Comparison of ENCODE assay signal across 8 cellular contexts in genomic region chr12:9707864-9708808, GRCh38. TPM values are rescaled to one million over a fixed set of nuclear protein-coding genes. Genes with fewer than 3 reads are reported as not detected.
DNase-seq lines count a peak whose midpoint lies in the region; ATAC-seq and TF ChIP-seq lines count a peak whose summit lies in the region.

No MANE protein-coding gene starts in this region.

- H3K9me3 ChIP-seq in WERI-Rb-1 (ENCODE audit: severe bottlenecking) = no peaks in the 10 kb centered on the region
- no peaks in the 10 kb centered on the region for H3K9me3 ChIP-seq in left lung

- no peak overlapping the region for H3K4me3 ChIP-seq in WERI-Rb-1 (ENCODE audit: low read depth, low read length)
- no peak overlapping the region for H3K4me3 ChIP-seq in left lung

- ATAC-seq in left lung (peak; percentile 93), HG02870 (IDR thresholded peaks at IDR 0.05; ENCODE audit: unreplicated experiment) (no peak)

- H3K36me3 ChIP-seq in WERI-Rb-1 (no peaks in the 10 kb centered on the region), left lung (no peaks in the 10 kb centered on the region)

- H3K27ac ChIP-seq in WERI-Rb-1 (no peak overlapping the region), left lung (no peak overlapping the region)

- TF ChIP-seq CTCF in WERI-Rb-1 (IDR thresholded peaks at IDR 0.05; ENCODE audit: low read depth, low read length) = peak; percentile 73
- TF ChIP-seq CTCF in left lung (IDR thresholded peaks at IDR 0.05) = peak; percentile 79 to 86

- no peaks in the 10 kb centered on the region for H3K27me3 ChIP-seq in WERI-Rb-1 (ENCODE audit: insufficient read depth, low read depth, severe bottlenecking)
- no peaks in the 10 kb centered on the region for H3K27me3 ChIP-seq in left lung

- H3K4me1 ChIP-seq in left lung = peaks cover 5 to 20% of the 10 kb centered on the region in 2 donors

- intact Hi-C loops in left lung (cut with DNase I) = loop anchor here in 1 of 2 donors (2.0 kb wide), 1 partner anchor 73 kb away; no protein-coding TSS in a partner anchor

- peak in 2 of 3 experiments; percentile 44 to 55 for DNase-seq in NCI-H1417 (lab: John Stamatoyannopoulos, UW)
- no peak for DNase-seq in NCI-H1417 treated with DMSO at 0.1 percent for 48 hours (lab: John Stamatoyannopoulos, UW)
- peak; percentile 89 for DNase-seq in NAMALWA (ENCODE audit: low spot score)
- peak; percentile 39 for DNase-seq in WERI-Rb-1
- DNase-seq in central memory CD4-positive, alpha-beta T cell = peak; percentile 69
- DNase-seq in left lung = peak in 1 of 2 donors; percentile 57
- peak; percentile 31 to 35 for DNase-seq in stimulated activated CD8-positive, alpha-beta memory T cell treated with anti-CD3 and anti-CD28 coated beads, Interleukin-2, amount 100 ng/mL, for 1 hour (ENCODE audit: low read depth in 2 of 2)

RNA-seq across cellular contexts. Expression of gene CLECL1, which starts 24.8 kb away (rescaled TPM):
- total RNA-seq in left lung = not detected

RNA-seq across cellular contexts. Expression of gene CLEC2D, which starts 38.6 kb away (rescaled TPM):
- 10 to 100 TPM in 1 of 2 donors, 1 to 10 TPM in 1; 8.9 to 15.9 TPM for total RNA-seq in left lung

RNA-seq across cellular contexts. Expression of gene CD69, which starts 52.6 kb away (rescaled TPM):
- total RNA-seq in left lung = 1 to 10 TPM; 4.4 to 6.5 TPM
